In the genomic region with DNA sequence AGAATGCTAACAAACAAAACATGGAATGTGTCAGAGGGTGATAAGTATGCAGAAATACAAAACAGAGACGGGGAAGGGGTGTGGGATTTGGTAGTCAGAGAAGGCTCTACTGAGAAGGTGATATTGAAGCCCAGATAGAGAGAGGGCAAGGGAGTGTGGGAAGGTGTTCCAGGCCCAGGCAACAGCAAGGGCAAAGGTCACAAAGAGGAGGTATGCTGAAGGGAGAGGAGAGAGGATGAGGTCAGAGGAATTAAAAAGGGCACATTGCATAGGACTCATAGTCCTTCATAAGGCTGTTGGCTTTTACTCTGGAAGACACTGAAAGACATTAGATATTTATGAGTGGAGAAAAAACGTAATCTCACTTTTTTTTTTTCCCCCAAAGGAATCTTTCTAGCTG, we compare ENCODE assay signal across 26 cellular contexts.
"Had no signal": no experiment of that assay in that cellular context is flagged by ENCODE, and none has a peak within 500 bp of the region (broad histone marks: within the 10 kb centered on the region; RNA-seq: fewer than 3 reads in every experiment).

No MANE protein-coding gene starts in this region.

- H3K4me1 ChIP-seq: body of pancreas, testis, vagina had no signal

- ATAC-seq: activated CD8-positive, alpha-beta memory T cell treated with anti-CD3 and anti-CD28 coated beads, Interleukin-2, amount 10 ng/mL, durations not matched to agents 7 days and 5 days; activated CD8-positive, alpha-beta T cell treated with anti-CD3 and anti-CD28 coated beads for 36 hours; activated naive CD8-positive, alpha-beta T cell treated with anti-CD3 and anti-CD28 coated beads, Interleukin-2, amount 50 U/mL, for 24 hours; body of pancreas; left ventricle myocardium superior; stimulated activated naive B cell treated with anti-CD40 and anti-IgM and Interleukin-4, amounts not matched to agents 10 μg/mL and 1 μg/mL and 100 μg/mL, for 72 hours; T-cell had no signal

- DNase-seq: activated CD4-positive, alpha-beta T cell treated with anti-CD3 and anti-CD28 coated beads, Interleukin-2, amount 10 ng/mL, durations not matched to agents 24 days and 14 days; activated CD8-positive, alpha-beta memory T cell treated with anti-CD3 and anti-CD28 coated beads, Interleukin-2, amount 10 ng/mL, durations not matched to agents 7 days and 5 days; activated CD8-positive, alpha-beta T cell treated with anti-CD3 and anti-CD28 coated beads for 36 hours; activated gamma-delta T cell; activated naive CD4-positive, alpha-beta T cell treated with anti-CD3 and anti-CD28 coated beads, Interleukin-2, amount 50 U/mL, for 16 hours; activated naive CD8-positive, alpha-beta T cell treated with anti-CD3 and anti-CD28 coated beads, Interleukin-2, amount 50 U/mL, for 24 hours; activated T-cell treated with anti-CD3 and anti-CD28 coated beads for 4 hours; anterior cingulate cortex; body of pancreas; dermis blood vessel endothelial cell; effector CD8-positive, alpha-beta T cell; erythroblast; foreskin fibroblast; kidney; left ventricle myocardium superior; mammary epithelial cell; nephron progenitor cell; stimulated activated CD4-positive, alpha-beta T cell treated with anti-CD3 and anti-CD28 coated beads, Interleukin-2, amount 100 ng/mL, for 48 hours; stimulated activated CD8-positive, alpha-beta memory T cell treated with anti-CD3 and anti-CD28 coated beads, Interleukin-4, amount 100 ng/mL, for 48 hours; stimulated activated naive B cell treated with anti-CD40 and anti-IgM and Interleukin-4, amounts not matched to agents 10 μg/mL and 1 μg/mL and 100 μg/mL, for 72 hours; T-cell; T1000; testis; trophoblast cell had no signal

- H3K36me3 ChIP-seq: vagina had no signal

- H3K4me3 ChIP-seq: body of pancreas, testis, vagina had no signal

- H3K4me1 Mint-ChIP-seq: stimulated activated naive B cell treated with anti-CD40 and anti-IgM and Interleukin-4, amounts not matched to agents 10 μg/mL and 1 μg/mL and 100 μg/mL, for 72 hours had no signal

- H3K27ac Mint-ChIP-seq: activated CD4-positive, alpha-beta T cell treated with anti-CD3 and anti-CD28 coated beads, Interleukin-2, amount 10 ng/mL, durations not matched to agents 24 days and 14 days; activated CD8-positive, alpha-beta memory T cell treated with anti-CD3 and anti-CD28 coated beads, Interleukin-2, amount 10 ng/mL, durations not matched to agents 7 days and 5 days; activated CD8-positive, alpha-beta T cell treated with anti-CD3 and anti-CD28 coated beads for 36 hours; activated naive CD8-positive, alpha-beta T cell treated with anti-CD3 and anti-CD28 coated beads, Interleukin-2, amount 50 U/mL, for 24 hours; activated T-helper 1 cell treated with anti-CD3 and anti-CD28 coated beads, Interleukin-12 subunit alpha, Interleukin-12 subunit beta, Interleukin-2, Interleukin-4 antibody, amounts not matched to agents 30 ng/mL and 10 ng/mL and 1 ng/mL, durations not matched to agents 14 hours and 24 hours and 36 hours; nephron progenitor cell; stimulated activated naive B cell treated with anti-CD40 and anti-IgM and Interleukin-4, amounts not matched to agents 10 μg/mL and 1 μg/mL and 100 μg/mL, for 72 hours; T-cell had no signal

- H3K4me3 Mint-ChIP-seq: activated CD4-positive, alpha-beta T cell treated with anti-CD3 and anti-CD28 coated beads, Interleukin-2, amount 10 ng/mL, durations not matched to agents 24 days and 14 days; activated CD8-positive, alpha-beta memory T cell treated with anti-CD3 and anti-CD28 coated beads, Interleukin-2, amount 10 ng/mL, durations not matched to agents 7 days and 5 days; activated CD8-positive, alpha-beta T cell treated with anti-CD3 and anti-CD28 coated beads for 36 hours; activated naive CD8-positive, alpha-beta T cell treated with anti-CD3 and anti-CD28 coated beads, Interleukin-2, amount 50 U/mL, for 24 hours; activated T-helper 1 cell treated with anti-CD3 and anti-CD28 coated beads, Interleukin-12 subunit alpha, Interleukin-12 subunit beta, Interleukin-2, Interleukin-4 antibody, amounts not matched to agents 30 ng/mL and 10 ng/mL and 1 ng/mL, durations not matched to agents 14 hours and 24 hours and 36 hours; nephron progenitor cell; stimulated activated naive B cell treated with anti-CD40 and anti-IgM and Interleukin-4, amounts not matched to agents 10 μg/mL and 1 μg/mL and 100 μg/mL, for 72 hours; T-cell had no signal

- H3K27me3 Mint-ChIP-seq: activated CD8-positive, alpha-beta memory T cell treated with anti-CD3 and anti-CD28 coated beads, Interleukin-2, amount 10 ng/mL, durations not matched to agents 7 days and 5 days; activated CD8-positive, alpha-beta T cell treated with anti-CD3 and anti-CD28 coated beads for 36 hours; activated naive CD8-positive, alpha-beta T cell treated with anti-CD3 and anti-CD28 coated beads, Interleukin-2, amount 50 U/mL, for 24 hours; T-cell had no signal

- H3K27me3 ChIP-seq: body of pancreas, testis, vagina had no signal

- H3K9me3 Mint-ChIP-seq: activated CD4-positive, alpha-beta T cell treated with anti-CD3 and anti-CD28 coated beads, Interleukin-2, amount 10 ng/mL, durations not matched to agents 24 days and 14 days; activated CD8-positive, alpha-beta T cell treated with anti-CD3 and anti-CD28 coated beads for 36 hours; activated naive CD8-positive, alpha-beta T cell treated with anti-CD3 and anti-CD28 coated beads, Interleukin-2, amount 50 U/mL, for 24 hours; activated T-helper 1 cell treated with anti-CD3 and anti-CD28 coated beads, Interleukin-12 subunit alpha, Interleukin-12 subunit beta, Interleukin-2, Interleukin-4 antibody, amounts not matched to agents 30 ng/mL and 10 ng/mL and 1 ng/mL, durations not matched to agents 14 hours and 24 hours and 36 hours; nephron progenitor cell; stimulated activated naive B cell treated with anti-CD40 and anti-IgM and Interleukin-4, amounts not matched to agents 10 μg/mL and 1 μg/mL and 100 μg/mL, for 72 hours; T-cell had no signal

- H3K9me3 ChIP-seq: body of pancreas, testis, vagina had no signal

- H3K36me3 Mint-ChIP-seq: stimulated activated naive B cell treated with anti-CD40 and anti-IgM and Interleukin-4, amounts not matched to agents 10 μg/mL and 1 μg/mL and 100 μg/mL, for 72 hours; T-cell had no signal

- H3K27ac ChIP-seq: body of pancreas, testis, vagina had no signal
